Comparison of ENCODE assay signal across 8 cellular contexts in genomic region chr13:99959538-99960230, GRCh38. TPM values are rescaled to one million over a fixed set of nuclear protein-coding genes. Genes with fewer than 3 reads are reported as not detected.
DNase-seq lines count a peak whose midpoint lies in the region; ATAC-seq, FAIRE-seq and TF ChIP-seq lines count a peak whose summit lies in the region.

No MANE protein-coding gene starts in this region.

- ATAC-seq in activated T-cell treated with anti-CD3 and anti-CD28 coated beads, Interleukin-2, amount 50 U/mL, for 72 hours (replicated peaks in 1 of 2) = no peak
- no peak for ATAC-seq in stimulated activated naive CD8-positive, alpha-beta T cell treated with anti-CD3 and anti-CD28 coated beads, Interleukin-15, amount 100 ng/mL, for 72 hours

- CTCF ChIA-PET in HEK293T (lab: Yijun Ruan, JAX) = no interaction called here

- peaks cover 87% of the 10 kb centered on the region for H3K27me3 ChIP-seq in iPS-18a (ENCODE audit: control insufficient read depth, insufficient read depth, low read length)

- peaks cover 0 to 6% of the 10 kb centered on the region in 2 donors for H3K36me3 Mint-ChIP-seq in activated T-cell treated with anti-CD3 and anti-CD28 coated beads, Interleukin-2, amount 50 U/mL, for 72 hours (ENCODE audit: insufficient read depth in 2 of 2)

- peak; percentile 31 for DNase-seq in activated T-cell treated with anti-CD3 and anti-CD28 coated beads, Interleukin-2, amount 50 U/mL, for 1 hour
- DNase-seq in activated T-cell treated with anti-CD3 and anti-CD28 coated beads for 4 hours = no peak
- no peak for DNase-seq in activated T-cell treated with anti-CD3 and anti-CD28 coated beads, Interleukin-2, amount 50 U/mL, for 72 hours
- DNase-seq in stimulated activated naive CD8-positive, alpha-beta T cell treated with anti-CD3 and anti-CD28 coated beads, Interleukin-15, amount 100 ng/mL, for 72 hours = no peak
- no peak for DNase-seq in HEK293T (ENCODE audit: extremely low spot score)
- DNase-seq in D721Med (ENCODE audit: insufficient read length, low spot score) = no peak
- no peak for DNase-seq in LoVo (ENCODE audit: low spot score)

- H3K27me3 Mint-ChIP-seq in activated T-cell treated with anti-CD3 and anti-CD28 coated beads, Interleukin-2, amount 50 U/mL, for 72 hours (ENCODE audit: low read depth) = peaks cover 85% of the 10 kb centered on the region
- H3K27me3 Mint-ChIP-seq in stimulated activated naive CD8-positive, alpha-beta T cell treated with anti-CD3 and anti-CD28 coated beads, Interleukin-15, amount 100 ng/mL, for 72 hours = peaks cover 88% of the 10 kb centered on the region

- FAIRE-seq in D721Med (lab: Jason Lieb, UNC) = no peak

- H3K9me3 ChIP-seq in iPS-18a (ENCODE audit: control insufficient read depth, low read depth, low read length) = no peaks in the 10 kb centered on the region

- peaks cover 58% of the 10 kb centered on the region for H3K4me1 ChIP-seq in iPS-18a (ENCODE audit: control insufficient read depth, low read depth, low read length)

- H3K4me3 ChIP-seq in iPS-18a (ENCODE audit: low read length) = peak overlapping the region; percentile 63

- no peaks in the 10 kb centered on the region for H3K9me3 Mint-ChIP-seq in activated T-cell treated with anti-CD3 and anti-CD28 coated beads, Interleukin-2, amount 50 U/mL, for 72 hours
- no peaks in the 10 kb centered on the region for H3K9me3 Mint-ChIP-seq in stimulated activated naive CD8-positive, alpha-beta T cell treated with anti-CD3 and anti-CD28 coated beads, Interleukin-15, amount 100 ng/mL, for 72 hours

- TF ChIP-seq CTCF in D721Med (IDR thresholded peaks at IDR 0.05; ENCODE audit: insufficient read depth, missing control alignments) = no peak

- H3K4me1 Mint-ChIP-seq in activated T-cell treated with anti-CD3 and anti-CD28 coated beads, Interleukin-2, amount 50 U/mL, for 72 hours (ENCODE audit: low read depth) = peaks cover 24% of the 10 kb centered on the region
- peaks cover 46% of the 10 kb centered on the region for H3K4me1 Mint-ChIP-seq in stimulated activated naive CD8-positive, alpha-beta T cell treated with anti-CD3 and anti-CD28 coated beads, Interleukin-15, amount 100 ng/mL, for 72 hours

- H3K4me3 Mint-ChIP-seq in activated T-cell treated with anti-CD3 and anti-CD28 coated beads, Interleukin-2, amount 50 U/mL, for 72 hours = peak overlapping the region; percentile 62 to 68
- peak overlapping the region; percentile 50 to 71 for H3K4me3 Mint-ChIP-seq in stimulated activated naive CD8-positive, alpha-beta T cell treated with anti-CD3 and anti-CD28 coated beads, Interleukin-15, amount 100 ng/mL, for 72 hours

- no peak overlapping the region for H3K27ac ChIP-seq in iPS-18a (ENCODE audit: low read length)

- peak overlapping the region; percentile 35 for H3K9ac ChIP-seq in iPS-18a (ENCODE audit: low read length)

- H3K36me3 ChIP-seq in iPS-18a (ENCODE audit: control insufficient read depth, low read depth, low read length) = peaks cover 20% of the 10 kb centered on the region

- H3K27ac Mint-ChIP-seq in activated T-cell treated with anti-CD3 and anti-CD28 coated beads, Interleukin-2, amount 50 U/mL, for 72 hours = no peak overlapping the region
- no peak overlapping the region for H3K27ac Mint-ChIP-seq in stimulated activated naive CD8-positive, alpha-beta T cell treated with anti-CD3 and anti-CD28 coated beads, Interleukin-15, amount 100 ng/mL, for 72 hours

- POLR2A ChIA-PET in HEK293T (lab: Yijun Ruan, JAX) = interaction anchor here (1.8 kb wide), 1 partner anchor 11 kb away, joined by 7 read pairs; no protein-coding TSS in a partner anchor

TF ChIP-seq in HEK293T, 16 proteins besides CTCF, POLR2A, EP300 and RAD21:
- TF ChIP-seq FOXM1 (IDR thresholded peaks at IDR 0.05; ENCODE audit: borderline replicate concordance) = no peak
- TF ChIP-seq CTBP1 (IDR thresholded peaks at IDR 0.05; ENCODE audit: borderline replicate concordance) = no peak
- no peak for TF ChIP-seq FOXA1 (IDR thresholded peaks at IDR 0.05)
- no peak for TF ChIP-seq ARNT (IDR thresholded peaks at IDR 0.05)
- TF ChIP-seq L3MBTL2 (conservative IDR thresholded peaks at IDR 0.05) = no peak
- TF ChIP-seq LEF1 (IDR thresholded peaks at IDR 0.05; ENCODE audit: borderline replicate concordance) = no peak
- no peak for TF ChIP-seq HDGF (IDR thresholded peaks at IDR 0.05; ENCODE audit: borderline replicate concordance)
- no peak for TF ChIP-seq ZNF384 (IDR thresholded peaks at IDR 0.05)
- no peak for TF ChIP-seq FOXK2 (IDR thresholded peaks at IDR 0.05)
- TF ChIP-seq SP1 (IDR thresholded peaks at IDR 0.05) = no peak
- no peak for TF ChIP-seq PKNOX1 (IDR thresholded peaks at IDR 0.05)
- no peak for TF ChIP-seq BHLHE40 (IDR thresholded peaks at IDR 0.05; ENCODE audit: borderline replicate concordance)
- TF ChIP-seq TARDBP (IDR thresholded peaks at IDR 0.05) = no peak
- TF ChIP-seq ELF4 (IDR thresholded peaks at IDR 0.05) = no peak
- no peak for TF ChIP-seq NFRKB (IDR thresholded peaks at IDR 0.05)
- no peak for TF ChIP-seq SUZ12 (IDR thresholded peaks at IDR 0.05)

RNA-seq across cellular contexts. Expression of gene ZIC5, which starts 11.9 kb away (rescaled TPM):
- not detected for total RNA-seq in activated T-cell treated with anti-CD3 and anti-CD28 coated beads, Interleukin-2, amount 50 U/mL, for 72 hours

RNA-seq across cellular contexts. Expression of gene ZIC2, which starts 21.9 kb away (rescaled TPM):
- under 1 TPM in 1 of 2 donors, not detected in 1; 0.25 TPM for total RNA-seq in activated T-cell treated with anti-CD3 and anti-CD28 coated beads, Interleukin-2, amount 50 U/mL, for 72 hours
